Comparison of ENCODE assay signal across 1 cellular context in genomic region chr5:54360089-54360488, GRCh38.
A peak's percentile ranks its signal among the peaks of the same experiment; 100 is the strongest.
TF ChIP-seq lines count a peak whose summit lies in the region.

No MANE protein-coding gene starts in this region.

TF ChIP-seq in K562, 482 proteins besides CTCF, POLR2A, EP300 and RAD21 (continued from another document):
- TF ChIP-seq E2F5 (CRISPR knock-in tag; IDR thresholded peaks at IDR 0.05) (no peak), ZNF282 (CRISPR knock-in tag; IDR thresholded peaks at IDR 0.05) (no peak), TEAD4 (IDR thresholded peaks at IDR 0.05; ENCODE audit: low read length) (peak; percentile 25; the same call in 1 of the 2 replicates), TEAD4 (CRISPR knock-in tag; IDR thresholded peaks at IDR 0.05; ENCODE audit: borderline replicate concordance) (no peak), THAP7 (CRISPR knock-in tag; IDR thresholded peaks at IDR 0.05) (no peak), TFAP4 (CRISPR knock-in tag; IDR thresholded peaks at IDR 0.05; ENCODE audit: borderline replicate concordance) (no peak), PKNOX1 (IDR thresholded peaks at IDR 0.05) (peak; percentile 49; the same call in 1 of the 2 replicates), RBFOX2 (IDR thresholded peaks at IDR 0.05; ENCODE audit: low read depth, low read length) (no peak), ZNF224 (CRISPR knock-in tag; IDR thresholded peaks at IDR 0.05) (no peak), NFE2L1 (tag; IDR thresholded peaks at IDR 0.05; ENCODE audit: borderline replicate concordance, low read depth) (no peak), POLR2B (IDR thresholded peaks at IDR 0.05; ENCODE audit: low read depth, partially characterized antibody) (no peak), TEAD1 (CRISPR knock-in tag; IDR thresholded peaks at IDR 0.05) (0 out of 4 replicates have a peak, but pooled peaks of 1 of the 2 experiments have one; percentile 16), ARID4B (CRISPR knock-in tag; IDR thresholded peaks at IDR 0.05) (no peak), RBM15 (IDR thresholded peaks at IDR 0.05; ENCODE audit: insufficient read depth, low read length) (no peak)
